Comparison of ENCODE assay signal across 8 cellular contexts in genomic region chr6:105136433-105137350, GRCh38. TPM values are rescaled to one million over a fixed set of nuclear protein-coding genes. Genes with fewer than 3 reads are reported as not detected.
A peak's percentile ranks its signal among the peaks of the same experiment; 100 is the strongest.
DNase-seq lines count a peak whose midpoint lies in the region; ATAC-seq, FAIRE-seq and TF ChIP-seq lines count a peak whose summit lies in the region.

No MANE protein-coding gene starts in this region.

- BruUV-seq in Panc1 (replicated peaks; lab: Mats Ljungman, UMichigan) (no TSS peak), GM12878 (replicated peaks; lab: Mats Ljungman, UMichigan) (no TSS peak)

- peak overlapping the region; percentile 64 to 85 (median 79) for H3K4me3 ChIP-seq in BLaER1 treated with 17β-estradiol and CSF1 and Interleukin-3, amounts not matched to agents 10 nM and 100 nM
- peak overlapping the region; percentile 76 to 78 for H3K4me3 ChIP-seq in Panc1 (ENCODE audit: low read depth in 2 of 2, low read length in 2 of 2)
- peak overlapping the region; percentile 75 for H3K4me3 ChIP-seq in GM12878
- peak overlapping the region; percentile 43 for H3K4me3 ChIP-seq in iPS DF 6.9 (ENCODE audit: low read length)

- H3K9me3 ChIP-seq in BLaER1 treated with 17β-estradiol and CSF1 and Interleukin-3, amounts not matched to agents 10 nM and 100 nM (replicated peaks in 1 of 11) = no peaks in the 10 kb centered on the region
- H3K9me3 ChIP-seq in Panc1 (ENCODE audit: control insufficient read depth, insufficient read depth, low read depth, low read length) (no peaks in the 10 kb centered on the region), GM12878 (replicated peaks; ENCODE audit: control insufficient read depth, insufficient read depth, low read length) (no peaks in the 10 kb centered on the region), iPS DF 6.9 (ENCODE audit: control insufficient read depth, insufficient read depth, low read length) (no peaks in the 10 kb centered on the region)

- H4K20me1 ChIP-seq in BLaER1 treated with 17β-estradiol and CSF1 and Interleukin-3, amounts not matched to agents 10 nM and 100 nM = no peaks in the 10 kb centered on the region; a peak in 1 of 22 replicates
- H4K20me1 ChIP-seq in GM12878 (ENCODE audit: control insufficient read depth, insufficient read depth) = no peaks in the 10 kb centered on the region

- no peak for TF ChIP-seq POLR2A in GM12878 (IDR thresholded peaks at IDR 0.05; ENCODE audit: low read depth, low read length)

- TF ChIP-seq RAD21 in GM12878 (IDR thresholded peaks at IDR 0.05; ENCODE audit: insufficient read depth, low read depth, low read length) = no peak

- peak; percentile 63 for ATAC-seq in GM18868 (IDR thresholded peaks at IDR 0.05; ENCODE audit: unreplicated experiment)
- peak; percentile 55 for ATAC-seq in HG03097 (IDR thresholded peaks at IDR 0.05; ENCODE audit: low FRiP score, unreplicated experiment)
- ATAC-seq in Panc1 = peak; percentile 86
- ATAC-seq in GM12878 = peak; percentile 78

- TF ChIP-seq CTCF in Panc1 (IDR thresholded peaks at IDR 0.05) = peak; percentile 38
- TF ChIP-seq CTCF in GM12878 (IDR thresholded peaks at IDR 0.05 in 2 of 3, conservative IDR thresholded peaks at IDR 0.05 in 1 of 3; ENCODE audit: control insufficient read depth in 2 of 3, extremely low read depth in 1 of 3, insufficient read depth in 1 of 3, low read depth in 3 of 3, low read length in 3 of 3) = no peak

- H2AFZ ChIP-seq in GM12878 (ENCODE audit: control insufficient read depth, low read depth, low read length) = peak overlapping the region; percentile 77

- CTCF ChIA-PET in Panc1 (lab: Charles Lee) (interaction anchor here (0.6 kb wide), 1 partner anchor 141 kb away, joined by 3 read pairs; no protein-coding TSS in a partner anchor), GM12878 (lab: Yijun Ruan, JAX) (no interaction called here)

- FAIRE-seq in GM12878 (lab: Jason Lieb, UNC) = no peak

- 13% methylated on average over 73 of the region's 122 CpGs for WGBS in GM12878 (ENCODE audit: insufficient coverage, insufficient replicate concordance, low lambda C conversion rate, missing lambda C conversion rate)
- WGBS in iPS DF 6.9 (ENCODE audit: insufficient coverage, insufficient read length) = no CpG with 5 or more reads among the region's 122 CpGs

- peak overlapping the region; percentile 78 to 88 (median 85) for H3K9ac ChIP-seq in BLaER1 treated with 17β-estradiol and CSF1 and Interleukin-3, amounts not matched to agents 10 nM and 100 nM
- peak overlapping the region; percentile 16; the same call in 1 of the 2 replicates for H3K9ac ChIP-seq in GM12878 (ENCODE audit: control insufficient read depth, insufficient read depth, low read length)

- H3K79me2 ChIP-seq in GM12878 (ENCODE audit: control insufficient read depth, insufficient read depth, low read length) = no peaks in the 10 kb centered on the region

- TF ChIP-seq EP300 in GM12878 (IDR thresholded peaks at IDR 0.05; ENCODE audit: borderline replicate concordance in 1 of 2, control insufficient read depth in 1 of 2, low read depth in 2 of 2, low read length in 2 of 2) = no peak

- H3K27me3 ChIP-seq in BLaER1 treated with 17β-estradiol and CSF1 and Interleukin-3, amounts not matched to agents 10 nM and 100 nM = peaks cover 0 to 15% (median 8%) of the 10 kb centered on the region in 11 experiments; a peak in 12 of 22 replicates
- no peaks in the 10 kb centered on the region for H3K27me3 ChIP-seq in Panc1 (ENCODE audit: control insufficient read depth, insufficient read depth, low read length)
- H3K27me3 ChIP-seq in GM12878 (replicated peaks in 1 of 2; ENCODE audit: control insufficient read depth in 2 of 2, insufficient read depth in 2 of 2, low read length in 1 of 2) = peaks cover 2 to 18% of the 10 kb centered on the region in 2 experiments; a peak in 3 of 4 replicates
- peaks cover 14% of the 10 kb centered on the region; the same call in 1 of the 2 replicates for H3K27me3 ChIP-seq in iPS DF 6.9 (ENCODE audit: control insufficient read depth, insufficient read depth, low read length)

- H3K4me1 ChIP-seq in BLaER1 treated with 17β-estradiol and CSF1 and Interleukin-3, amounts not matched to agents 10 nM and 100 nM = peaks cover 0 to 14% (median 5%) of the 10 kb centered on the region in 10 experiments; a peak in 7 of 20 replicates
- H3K4me1 ChIP-seq in Panc1 (ENCODE audit: control insufficient read depth, insufficient read depth, low read length) (peaks cover 17% of the 10 kb centered on the region), GM12878 (ENCODE audit: control insufficient read depth, insufficient read depth, low read length) (no peaks in the 10 kb centered on the region), iPS DF 6.9 (ENCODE audit: control insufficient read depth, insufficient read depth, low read length) (no peaks in the 10 kb centered on the region)

- RAD21 ChIA-PET in GM12878 (lab: Charles Lee; ENCODE audit: unreplicated experiment) = no interaction called here

- DNase-seq in Panc1 (ENCODE audit: low read depth, low spot score) (no peak), GM12878 (ENCODE audit: low read depth, low spot score) (no peak), iPS DF 6.9 (ENCODE audit: low read depth, low spot score) (peak; percentile 25), retina (peak; percentile 84), GDM1 (lab: John Stamatoyannopoulos, UW) (no peak)

- in situ Hi-C loops in Panc1 (cut with HindIII; ENCODE audit: low pct_unique_long_range_greater_than_20kb, low sequenced_read_pairs) = no loop called here
- in situ Hi-C loops in GM12878 (cut with MboI) = no loop called here

- peak overlapping the region; percentile 85 to 97 (median 93) for H3K4me2 ChIP-seq in BLaER1 treated with 17β-estradiol and CSF1 and Interleukin-3, amounts not matched to agents 10 nM and 100 nM
- peak overlapping the region; percentile 88 for H3K4me2 ChIP-seq in GM12878 (ENCODE audit: control insufficient read depth, insufficient read depth)

- 0 out of 22 replicates have a peak, but pooled peaks cover 0 to 5% (median 0%) of the 10 kb centered on the region in 11 experiments for H3K36me3 ChIP-seq in BLaER1 treated with 17β-estradiol and CSF1 and Interleukin-3, amounts not matched to agents 10 nM and 100 nM
- H3K36me3 ChIP-seq in Panc1 (ENCODE audit: control insufficient read depth, insufficient read depth, low read length) (no peaks in the 10 kb centered on the region), GM12878 (ENCODE audit: control insufficient read depth in 2 of 2, insufficient read depth in 2 of 2, low read length in 1 of 2) (no peaks in the 10 kb centered on the region), iPS DF 6.9 (ENCODE audit: control insufficient read depth, insufficient read depth, low read length) (no peaks in the 10 kb centered on the region)

- intact Hi-C loops in Panc1 (cut with micrococcal nuclease; ENCODE audit: unreplicated experiment) (loop anchor here (2.0 kb wide), 1 partner anchor 266 kb away; the partner anchor contains the start of gene PREP), GM12878 (cut with micrococcal nuclease; ENCODE audit: unreplicated experiment) (no loop called here)

- POLR2A ChIA-PET in Panc1 (lab: Charles Lee) = interaction anchor here (0.6 to 0.8 kb wide), 3 partner anchors 41 to 1495 kb away, joined by 3 to 4 read pairs (median 3); no protein-coding TSS in a partner anchor
- POLR2A ChIA-PET in GM12878 (lab: Charles Lee) = no interaction called here

- peak overlapping the region; percentile 61 to 91 (median 81) for H3K27ac ChIP-seq in BLaER1 treated with 17β-estradiol and CSF1 and Interleukin-3, amounts not matched to agents 10 nM and 100 nM
- H3K27ac ChIP-seq in Panc1 (ENCODE audit: low read length) (peak overlapping the region; percentile 87), GM12878 (ENCODE audit: control insufficient read depth, insufficient read depth) (no peak overlapping the region), iPS DF 6.9 (ENCODE audit: low read length) (no peak overlapping the region)

- SMC1A ChIA-PET in GM12878 (lab: Charles Lee; ENCODE audit: uncharacterized antibody, unreplicated experiment) = no interaction called here

TF ChIP-seq in GM12878, 131 proteins besides CTCF, POLR2A, EP300 and RAD21:
- TF ChIP-seq ETV6 (conservative IDR thresholded peaks at IDR 0.05 in 1 of 2, IDR thresholded peaks at IDR 0.05 in 1 of 2; ENCODE audit: borderline replicate concordance in 1 of 2, low read depth in 1 of 2) (no peak), IKZF1 (conservative IDR thresholded peaks at IDR 0.05) (peak; percentile 59), SUZ12 (IDR thresholded peaks at IDR 0.05; ENCODE audit: unreplicated experiment) (peak; percentile 26), EZH2 (IDR thresholded peaks at IDR 0.05; ENCODE audit: borderline replicate concordance, control insufficient read depth, low read depth, low read length) (0 out of 2 replicates have a peak, but pooled peaks have one; percentile 50), HDAC6 (IDR thresholded peaks at IDR 0.05; ENCODE audit: unreplicated experiment) (peak; percentile 27)

RNA-seq across cellular contexts. Expression of gene POPDC3, which starts 43.1 kb away (rescaled TPM):
- total RNA-seq in Panc1 (2021; ENCODE audit: unreplicated experiment) (29.2 TPM), GM12878 (2014; rRNA removed) (not detected in 2 replicates), GM12878 (2014; rRNA removed; fragmentation: Illumina TruSeq; extraction: Trizol) (not detected in 2 replicates), GM12878 (2021) (not detected in 2 replicates)
- polyA plus RNA-seq in Panc1 (2012; ENCODE audit: insufficient read length) = 20.2 TPM
- total RNA-seq in GM12878 (2013; cell fraction: nucleolus; rRNA removed) = not detected in 2 replicates
- polyA plus RNA-seq in GM12878 (2011; ENCODE audit: low read depth) = not detected
- polyA plus RNA-seq in GM12878 (2011; rRNA removed) (1.6 TPM in 2 replicates), GM12878 (2014; fragmentation: Illumina TruSeq; extraction: Trizol) (not detected in 2 replicates), GM12878 (2014; fragmentation: Nextera tagmentation; extraction: Ambion mirVana) (not detected), GM12878 (2014; rRNA removed) (not detected in 2 replicates), GM12878 (2016; fragmentation: Nextera tagmentation; extraction: Ambion mirVana) (not detected)
- 0.52 and 1.5 TPM in 2 replicates for polyA plus RNA-seq in GM12878 (2011; cell fraction: cytosol; rRNA removed)
- polyA plus RNA-seq in GM12878 (2011; cell fraction: nucleus; rRNA removed) = 0.73 and 0.96 TPM in 2 replicates
- 0.28 TPM in 1 of 2 replicates, not detected in the other for polyA plus RNA-seq in GM12878 (2012)
- polyA minus RNA-seq in GM12878 (2011; rRNA and poly(A)+ RNA removed) = 0.66 and 0.98 TPM in 2 replicates
- not detected in 2 replicates for polyA minus RNA-seq in GM12878 (2011; cell fraction: cytosol; rRNA and poly(A)+ RNA removed)
- polyA minus RNA-seq in GM12878 (2011; cell fraction: nucleus; rRNA and poly(A)+ RNA removed) = not detected in 2 replicates

Comparison
In these comparisons a context has a peak if more than half of its experiments do, and no peak if none do; other contexts are left out.
1. H3K27ac ChIP-seq: peak in BLaER1 treated with 17β-estradiol and CSF1 and Interleukin-3, amounts not matched to agents 10 nM and 100 nM (11 of 11) and Panc1 (single experiment); none in GM12878 (single experiment) and iPS DF 6.9 (single experiment).
2. DNase-seq: peak in iPS DF 6.9 (single experiment) and retina (single experiment); none in Panc1 (single experiment), GM12878 (single experiment) and GDM1 (single experiment).
3. RNA of gene POPDC3, which starts 43.1 kb away (total RNA-seq): 29.2 TPM in Panc1 (single experiment); not detected in GM12878; every median in the first group is over 10 times any median in the second.
4. Peak in every context shown above with its lines, with median percentiles within 50 percentile points of each other: H3K4me3 ChIP-seq and ATAC-seq.